23 cellular contexts compared by ENCODE assay signal in genomic region chr4:32930700-32931099, GRCh38.
DNase-seq lines count a peak whose midpoint lies in the region; ATAC-seq, FAIRE-seq and TF ChIP-seq lines count a peak whose summit lies in the region.
"Had no signal": no experiment of that assay in that cellular context is flagged by ENCODE, and none has a peak within 500 bp of the region (broad histone marks: within the 10 kb centered on the region; RNA-seq: fewer than 3 reads in every experiment).

No MANE protein-coding gene starts in this region.

- no peak overlapping the region for H3K4me3 Mint-ChIP-seq in neural progenitor cell
- H3K4me3 Mint-ChIP-seq: B cell; CD4-positive, alpha-beta T cell; CD8-positive, alpha-beta T cell had no signal

- no peak overlapping the region for H4K5ac ChIP-seq in IMR-90 (ENCODE audit: low read depth, low read length)

- intact Hi-C loops in HepG2 (cut with micrococcal nuclease; ENCODE audit: unreplicated experiment), result no loop called here
- intact Hi-C loops in right lobe of liver (cut with DNase I), result no loop called here
- intact Hi-C loops in IMR-90 (cut with micrococcal nuclease), result no loop called here
- intact Hi-C loops in K562 (cut with micrococcal nuclease), result no loop called here

- H2BK120ac ChIP-seq in IMR-90 (ENCODE audit: low read depth, low read length), result no peak overlapping the region

- no peaks in the 10 kb centered on the region for H3K4me1 Mint-ChIP-seq in neural progenitor cell
- H3K4me1 Mint-ChIP-seq: B cell had no signal

- H3K14ac ChIP-seq in IMR-90 (replicated peaks; ENCODE audit: low read depth, low read length), result no peak overlapping the region

- DNase-seq in HepG2 (ENCODE audit: low spot score), result no peak
- no peak for DNase-seq in right lobe of liver
- no peak for DNase-seq in IMR-90
- no peak for DNase-seq in K562 (ENCODE audit: extremely low read depth in 1 of 4, low spot score in 3 of 4)
- no peak for DNase-seq in neural progenitor cell (ENCODE audit: low spot score)
- no peak for DNase-seq in DMS53 (lab: John Stamatoyannopoulos, UW)
- no peak for DNase-seq in activated CD4-positive, alpha-beta T cell treated with anti-CD3 and anti-CD28 coated beads for 4 hours
- no peak for DNase-seq in DMS79 (lab: John Stamatoyannopoulos, UW)
- DNase-seq: AML-193; Caco-2; Calu3; CD4-positive, alpha-beta T cell; CD8-positive, alpha-beta T cell; DMS79 treated with DMSO at 0.1 percent for 48 hours; GF-D8 had no signal

- H3K9me1 ChIP-seq in IMR-90 (ENCODE audit: insufficient read depth, low read length), result no peaks in the 10 kb centered on the region
- H3K9me1 ChIP-seq in K562 (ENCODE audit: control insufficient read depth, insufficient read depth, low read length), result no peaks in the 10 kb centered on the region

- POLR2A ChIA-PET in HepG2 (lab: Yijun Ruan, JAX), result no interaction called here
- POLR2A ChIA-PET in IMR-90 (lab: Charles Lee; ENCODE audit: unreplicated experiment), result no interaction called here
- POLR2A ChIA-PET in K562 (lab: Yijun Ruan, JAX), result no interaction called here

- 5% methylated on average over 1 of the region's 1 CpG for WGBS in HepG2 (ENCODE audit: low lambda C conversion rate)
- WGBS in right lobe of liver (ENCODE audit: insufficient coverage, low coverage, low lambda C conversion rate, missing lambda C conversion rate), result 9% methylated on average over 1 of the region's 1 CpG
- no CpG with 5 or more reads among the region's 1 CpG for WGBS in IMR-90 (ENCODE audit: extremely low coverage in 2 of 2, insufficient read length in 1 of 2), 2 experiments
- 0% methylated on average over 1 of the region's 1 CpG for WGBS in K562 (ENCODE audit: insufficient coverage, low coverage, missing lambda C conversion rate)

- no peaks in the 10 kb centered on the region for H3K27me3 ChIP-seq in HepG2 (ENCODE audit: control insufficient read depth in 1 of 2, insufficient read depth in 2 of 2, low read length in 2 of 2)
- no peaks in the 10 kb centered on the region for H3K27me3 ChIP-seq in right lobe of liver
- no peaks in the 10 kb centered on the region for H3K27me3 ChIP-seq in IMR-90 (ENCODE audit: control insufficient read depth, insufficient read depth, low read length)
- no peaks in the 10 kb centered on the region for H3K27me3 ChIP-seq in K562 (ENCODE audit: control insufficient read depth in 2 of 2, insufficient read depth in 2 of 2, low read length in 2 of 2)
- no peaks in the 10 kb centered on the region for H3K27me3 ChIP-seq in neural progenitor cell
- H3K27me3 ChIP-seq: BLaER1 treated with 17β-estradiol and CSF1 and Interleukin-3, amounts not matched to agents 10 nM and 100 nM had no signal

- H3K18ac ChIP-seq in IMR-90 (ENCODE audit: low read depth, low read length), result no peak overlapping the region

- TF ChIP-seq POLR2A in HepG2 (IDR thresholded peaks at IDR 0.05; ENCODE audit: insufficient read depth in 1 of 2, low read depth in 2 of 2, low read length in 2 of 2) (no peak), right lobe of liver (IDR thresholded peaks at IDR 0.05) (no peak), IMR-90 (IDR thresholded peaks at IDR 0.05; ENCODE audit: low read depth, low read length) (no peak), K562 (conservative IDR thresholded peaks at IDR 0.05) (no peak)

- in situ Hi-C loops in HepG2 (cut with HindIII; ENCODE audit: extremely low pct_ligation_motif_present, low pct_unique_long_range_greater_than_20kb) (no loop called here), IMR-90 (cut with MboI; ENCODE audit: low sequenced_read_pairs) (no loop called here), K562 (cut with MboI) (no loop called here)

- H3K9ac ChIP-seq in HepG2 (ENCODE audit: insufficient read depth, low read depth, low read length), result no peak overlapping the region
- no peak overlapping the region for H3K9ac ChIP-seq in IMR-90 (ENCODE audit: low read depth, low read length)
- H3K9ac ChIP-seq in K562 (ENCODE audit: insufficient read depth in 1 of 2, low read depth in 2 of 2, low read length in 2 of 2), result no peak overlapping the region
- no peak overlapping the region for H3K9ac ChIP-seq in neural progenitor cell
- H3K9ac ChIP-seq: BLaER1 treated with 17β-estradiol and CSF1 and Interleukin-3, amounts not matched to agents 10 nM and 100 nM had no signal

- H2BK20ac ChIP-seq in IMR-90 (ENCODE audit: low read depth, low read length), result no peak overlapping the region

- H3K9me3 ChIP-seq in HepG2 (ENCODE audit: low read length) (peaks cover 62% of the 10 kb centered on the region), right lobe of liver (no peaks in the 10 kb centered on the region), IMR-90 (ENCODE audit: control insufficient read depth, insufficient read depth, low read length) (no peaks in the 10 kb centered on the region; the same call in 1 of the 2 replicates), K562 (replicated peaks; ENCODE audit: control insufficient read depth, insufficient read depth, low read depth, low read length) (no peaks in the 10 kb centered on the region), neural progenitor cell (ENCODE audit: low read depth) (no peaks in the 10 kb centered on the region)
- H3K9me3 ChIP-seq: BLaER1 treated with 17β-estradiol and CSF1 and Interleukin-3, amounts not matched to agents 10 nM and 100 nM; Caco-2 had no signal

- H3K27me3 Mint-ChIP-seq in neural progenitor cell (ENCODE audit: insufficient read depth, low read depth), result no peaks in the 10 kb centered on the region
- H3K27me3 Mint-ChIP-seq: B cell; CD4-positive, alpha-beta T cell had no signal

- H3K36me3 Mint-ChIP-seq in neural progenitor cell, result no peaks in the 10 kb centered on the region
- H3K36me3 Mint-ChIP-seq: CD8-positive, alpha-beta T cell had no signal

- H3K79me2 ChIP-seq in HepG2 (ENCODE audit: insufficient read depth, low read length), result no peaks in the 10 kb centered on the region
- H3K79me2 ChIP-seq in K562 (ENCODE audit: control insufficient read depth, insufficient read depth, low read length), result no peaks in the 10 kb centered on the region
- no peaks in the 10 kb centered on the region for H3K79me2 ChIP-seq in neural progenitor cell (ENCODE audit: low read depth)

- H2BK15ac ChIP-seq in IMR-90 (ENCODE audit: low read depth, low read length), result no peak overlapping the region

- no peaks in the 10 kb centered on the region for H3K79me1 ChIP-seq in IMR-90 (ENCODE audit: low read depth in 1 of 2, low read length in 2 of 2)

- TF ChIP-seq RAD21 in HepG2 (CRISPR knock-in tag; IDR thresholded peaks at IDR 0.05) (no peak), IMR-90 (IDR thresholded peaks at IDR 0.05; ENCODE audit: low read length) (no peak), K562 (CRISPR knock-in tag; conservative IDR thresholded peaks at IDR 0.05 in 1 of 2, IDR thresholded peaks at IDR 0.05 in 1 of 2) (no peak)

- no peak overlapping the region for H3K23ac ChIP-seq in IMR-90 (ENCODE audit: low read depth, low read length)

- ATAC-seq in HepG2 (no peak), right lobe of liver (no peak), IMR-90 (ENCODE audit: low read depth) (no peak), K562 (no peak)
- ATAC-seq: CD8-positive, alpha-beta T cell had no signal

- no peak overlapping the region for H4K91ac ChIP-seq in IMR-90 (ENCODE audit: insufficient read depth, low read depth, low read length)

- dilution Hi-C loops in IMR-90 (cut with HindIII; ENCODE audit: low sequenced_read_pairs, unreplicated experiment), result no loop called here

- H3K4me1 ChIP-seq in HepG2 (ENCODE audit: insufficient read depth, low read length) (no peaks in the 10 kb centered on the region), right lobe of liver (no peaks in the 10 kb centered on the region), IMR-90 (ENCODE audit: control insufficient read depth, insufficient read depth, low read length) (no peaks in the 10 kb centered on the region), K562 (replicated peaks in 1 of 2; ENCODE audit: control insufficient read depth in 2 of 2, insufficient read depth in 2 of 2, low read length in 2 of 2) (no peaks in the 10 kb centered on the region), neural progenitor cell (no peaks in the 10 kb centered on the region)
- H3K4me1 ChIP-seq: BLaER1 treated with 17β-estradiol and CSF1 and Interleukin-3, amounts not matched to agents 10 nM and 100 nM; Caco-2 had no signal

- TF ChIP-seq EP300 in HepG2 (IDR thresholded peaks at IDR 0.05; ENCODE audit: low read depth in 2 of 2, low read length in 2 of 2), result no peak
- TF ChIP-seq EP300 in HepG2 (CRISPR knock-in tag; IDR thresholded peaks at IDR 0.05; ENCODE audit: borderline replicate concordance), result no peak
- no peak for TF ChIP-seq EP300 in K562 (IDR thresholded peaks at IDR 0.05; ENCODE audit: low read length)

- H4K20me1 ChIP-seq in HepG2 (ENCODE audit: insufficient read depth, low read length) (no peaks in the 10 kb centered on the region), IMR-90 (ENCODE audit: insufficient read depth, low read length) (no peaks in the 10 kb centered on the region), K562 (replicated peaks; ENCODE audit: control insufficient read depth, insufficient read depth, low read length) (no peaks in the 10 kb centered on the region), neural progenitor cell (ENCODE audit: low read depth) (no peaks in the 10 kb centered on the region)
- H4K20me1 ChIP-seq: BLaER1 treated with 17β-estradiol and CSF1 and Interleukin-3, amounts not matched to agents 10 nM and 100 nM had no signal

- no peak overlapping the region for H3K4ac ChIP-seq in IMR-90 (ENCODE audit: low read depth, low read length)

- H3K9me3 Mint-ChIP-seq in neural progenitor cell, result no peaks in the 10 kb centered on the region

- no peaks in the 10 kb centered on the region for H3K36me3 ChIP-seq in HepG2 (replicated peaks in 1 of 2; ENCODE audit: control insufficient read depth in 1 of 2, insufficient read depth in 2 of 2, low read length in 2 of 2)
- no peaks in the 10 kb centered on the region for H3K36me3 ChIP-seq in right lobe of liver
- H3K36me3 ChIP-seq in IMR-90 (ENCODE audit: control insufficient read depth, insufficient read depth, low read length), result no peaks in the 10 kb centered on the region
- H3K36me3 ChIP-seq in K562 (ENCODE audit: control insufficient read depth, insufficient read depth, low read length), result no peaks in the 10 kb centered on the region
- no peaks in the 10 kb centered on the region for H3K36me3 ChIP-seq in neural progenitor cell
- H3K36me3 ChIP-seq: BLaER1 treated with 17β-estradiol and CSF1 and Interleukin-3, amounts not matched to agents 10 nM and 100 nM had no signal

- H4K8ac ChIP-seq in IMR-90 (ENCODE audit: low read depth in 2 of 2, low read length in 2 of 2), result no peak overlapping the region

- BruUV-seq in HepG2 (replicated peaks; lab: Mats Ljungman, UMichigan) (no TSS peak), IMR-90 (replicated peaks; lab: Mats Ljungman, UMichigan) (no TSS peak), K562 (replicated peaks; lab: Mats Ljungman, UMichigan) (no TSS peak)

- no peak overlapping the region for H3K27ac ChIP-seq in HepG2 (ENCODE audit: extremely low read length, insufficient read depth, low read length)
- no peak overlapping the region for H3K27ac ChIP-seq in right lobe of liver
- H3K27ac ChIP-seq in IMR-90 (ENCODE audit: insufficient read depth, low read length), result no peak overlapping the region
- H3K27ac ChIP-seq in K562 (ENCODE audit: extremely low read depth, low read depth, low read length), result no peak overlapping the region
- no peak overlapping the region for H3K27ac ChIP-seq in neural progenitor cell
- H3K27ac ChIP-seq: 22Rv1; BLaER1 treated with 17β-estradiol and CSF1 and Interleukin-3, amounts not matched to agents 10 nM and 100 nM; C4-2B had no signal

- H3K4me2 ChIP-seq in HepG2 (ENCODE audit: low read depth, low read length) (no peak overlapping the region), IMR-90 (ENCODE audit: low read depth, low read length) (no peak overlapping the region), K562 (ENCODE audit: insufficient read depth, low read length) (no peak overlapping the region), neural progenitor cell (no peak overlapping the region)
- H3K4me2 ChIP-seq: BLaER1 treated with 17β-estradiol and CSF1 and Interleukin-3, amounts not matched to agents 10 nM and 100 nM had no signal

- H3K4me3 ChIP-seq in HepG2 (replicated peaks in 1 of 3; ENCODE audit: insufficient read depth in 1 of 3, low read depth in 2 of 3, low read length in 3 of 3), result no peak overlapping the region
- no peak overlapping the region for H3K4me3 ChIP-seq in right lobe of liver
- no peak overlapping the region for H3K4me3 ChIP-seq in IMR-90 (ENCODE audit: insufficient read depth, low read depth, low read length)
- no peak overlapping the region for H3K4me3 ChIP-seq in K562
- H3K4me3 ChIP-seq in neural progenitor cell, result no peak overlapping the region
- H3K4me3 ChIP-seq: BLaER1 treated with 17β-estradiol and CSF1 and Interleukin-3, amounts not matched to agents 10 nM and 100 nM had no signal

- no peak overlapping the region for H2BK5ac ChIP-seq in IMR-90 (ENCODE audit: low read depth, low read length, poor library complexity, severe bottlenecking)

- TF ChIP-seq CTCF in HepG2 (CRISPR knock-in tag; IDR thresholded peaks at IDR 0.05), result no peak
- TF ChIP-seq CTCF in right lobe of liver (IDR thresholded peaks at IDR 0.05), result no peak
- TF ChIP-seq CTCF in IMR-90 (conservative IDR thresholded peaks at IDR 0.05; ENCODE audit: low read depth, low read length), result no peak
- TF ChIP-seq CTCF in K562 (IDR thresholded peaks at IDR 0.05 in 2 of 3, conservative IDR thresholded peaks at IDR 0.05 in 1 of 3; ENCODE audit: insufficient read depth in 2 of 3, low read depth in 1 of 3, low read length in 3 of 3), result no peak
- no peak for TF ChIP-seq CTCF in neural progenitor cell (IDR thresholded peaks at IDR 0.05)

- H2AK9ac ChIP-seq in IMR-90 (replicated peaks; ENCODE audit: low read depth, low read length, poor library complexity), result no peak overlapping the region

- H2AFZ ChIP-seq in HepG2 (ENCODE audit: low read length), result no peak overlapping the region
- H2AFZ ChIP-seq in IMR-90 (replicated peaks; ENCODE audit: low read length, poor library complexity), result no peak overlapping the region
- no peak overlapping the region for H2AFZ ChIP-seq in K562 (ENCODE audit: low read depth, low read length)
- peak overlapping the region; percentile 38 for H2AFZ ChIP-seq in neural progenitor cell (replicated peaks)

- H3K27ac Mint-ChIP-seq in neural progenitor cell, result no peak overlapping the region
- H3K27ac Mint-ChIP-seq: B cell; CD4-positive, alpha-beta T cell; CD8-positive, alpha-beta T cell had no signal

- no peak overlapping the region for H3K56ac ChIP-seq in IMR-90 (ENCODE audit: extremely low read depth, insufficient read depth, low read length)

- FAIRE-seq in HepG2 (lab: Jason Lieb, UNC) (no peak), K562 (lab: Jason Lieb, UNC) (no peak)
- FAIRE-seq: D721Med, G401.6, GM12892, GM18507 had no signal

- no peaks in the 10 kb centered on the region for H3F3A ChIP-seq in neural progenitor cell (ENCODE audit: low read depth)

- no peak overlapping the region for H2AK5ac ChIP-seq in IMR-90 (ENCODE audit: low read depth, low read length)

- CTCF ChIA-PET in HepG2 (lab: Yijun Ruan, JAX; ENCODE audit: low intra/inter-chr PET ratio, low total read pairs), result no interaction called here
- CTCF ChIA-PET in IMR-90 (lab: Yijun Ruan, JAX), result no interaction called here
- CTCF ChIA-PET in K562 (lab: Yijun Ruan, JAX; ENCODE audit: low intra/inter-chr PET ratio), result no interaction called here

Comparison
In these comparisons a context has a peak if more than half of its experiments do, and no peak if none do; other contexts are left out.
1. Of the 241 proteins assayed by ChIP-seq in both HepG2 and K562: peak only in HepG2: none; only in K562: MAFG; in both: MAFF and MAFK; in neither: 238.